28 cellular contexts compared by ENCODE assay signal in genomic region chr4:6502147-6502546, GRCh38. TPM values are rescaled to one million over a fixed set of nuclear protein-coding genes. Genes with fewer than 3 reads are reported as not detected.
"Had no signal": no experiment of that assay in that cellular context is flagged by ENCODE, and none has a peak within 500 bp of the region (broad histone marks: within the 10 kb centered on the region; RNA-seq: fewer than 3 reads in every experiment).

No MANE protein-coding gene starts in this region.

- H3K27me3 Mint-ChIP-seq: activated CD4-positive, alpha-beta T cell treated with anti-CD3 and anti-CD28 coated beads, Interleukin-2, amount 10 ng/mL, durations not matched to agents 24 days and 14 days had no signal

- H3K4me1 Mint-ChIP-seq: activated B cell treated with CpG ODN at 0.5 μM for 24 hours; activated CD4-positive, alpha-beta memory T cell treated with anti-CD3 and anti-CD28 coated beads, Interleukin-2, amount 10 ng/mL, durations not matched to agents 7 days and 5 days; activated CD4-positive, alpha-beta T cell treated with anti-CD3 and anti-CD28 coated beads, Interleukin-2, amount 10 ng/mL, durations not matched to agents 24 days and 14 days; activated naive CD8-positive, alpha-beta T cell treated with anti-CD3 and anti-CD28 coated beads, Interleukin-2, amount 10 ng/mL, durations not matched to agents 7 days and 5 days; central memory CD8-positive, alpha-beta T cell; T-cell had no signal

- H3K36me3 ChIP-seq: adrenal gland, breast epithelium had no signal

- H3K4me3 Mint-ChIP-seq: activated B cell treated with CpG ODN at 0.5 μM for 24 hours; activated CD4-positive, alpha-beta memory T cell treated with anti-CD3 and anti-CD28 coated beads, Interleukin-2, amount 10 ng/mL, durations not matched to agents 7 days and 5 days; activated CD4-positive, alpha-beta T cell treated with anti-CD3 and anti-CD28 coated beads, Interleukin-2, amount 10 ng/mL, durations not matched to agents 24 days and 14 days; activated naive CD8-positive, alpha-beta T cell treated with anti-CD3 and anti-CD28 coated beads, Interleukin-2, amount 10 ng/mL, durations not matched to agents 7 days and 5 days; central memory CD8-positive, alpha-beta T cell; T-cell had no signal

- H3K27ac Mint-ChIP-seq: activated B cell treated with CpG ODN at 0.5 μM for 24 hours; activated CD4-positive, alpha-beta memory T cell treated with anti-CD3 and anti-CD28 coated beads, Interleukin-2, amount 10 ng/mL, durations not matched to agents 7 days and 5 days; activated naive CD8-positive, alpha-beta T cell treated with anti-CD3 and anti-CD28 coated beads, Interleukin-2, amount 10 ng/mL, durations not matched to agents 7 days and 5 days; T-cell had no signal

- H3K4me1 ChIP-seq: adrenal gland, breast epithelium had no signal

- DNase-seq: activated B cell treated with CpG ODN at 0.5 μM for 24 hours; activated CD4-positive, alpha-beta memory T cell treated with anti-CD3 and anti-CD28 coated beads, Interleukin-2, amount 10 ng/mL, durations not matched to agents 7 days and 5 days; activated CD4-positive, alpha-beta T cell treated with anti-CD3 and anti-CD28 coated beads for 1 hour; activated CD4-positive, alpha-beta T cell treated with anti-CD3 and anti-CD28 coated beads, Interleukin-2, amount 10 ng/mL, durations not matched to agents 24 days and 14 days; activated CD8-positive, alpha-beta memory T cell treated with anti-CD3 and anti-CD28 coated beads, Interleukin-2, amount 50 U/mL, for 4 hours; activated naive CD4-positive, alpha-beta T cell treated with anti-CD3 and anti-CD28 coated beads, Interleukin-2, amount 50 U/mL, for 16 hours; activated naive CD8-positive, alpha-beta T cell treated with anti-CD3 and anti-CD28 coated beads, Interleukin-2, amount 10 ng/mL, durations not matched to agents 7 days and 5 days; activated T-cell treated with anti-CD3 and anti-CD28 coated beads, Interleukin-2, amount 50 U/mL, for 1 hour; anterior cingulate cortex; MM.1S; NCI-H1105 treated with DMSO at 0.1 percent for 48 hours; NCI-H1436 treated with DMSO at 0.1 percent for 48 hours; NCI-H187; NCI-H2081; NCI-H510A treated with DMSO at 0.1 percent for 48 hours; NCI-H69; NK-92 treated with Interleukin-12 subunit alpha and Interleukin-12 subunit beta, amount 100 ng/mL, for 24 hours; OCI-M1; RPMI8226; T-cell; T-helper 2 cell; T1000 had no signal

- ATAC-seq: Panc1, Right ventricle myocardium inferior, T-cell had no signal

- H3K27ac ChIP-seq: adrenal gland, breast epithelium, SK-N-MC had no signal

- H3K4me3 ChIP-seq: adrenal gland, breast epithelium, SK-N-MC had no signal

- H3K36me3 Mint-ChIP-seq: activated naive CD8-positive, alpha-beta T cell treated with anti-CD3 and anti-CD28 coated beads, Interleukin-2, amount 10 ng/mL, durations not matched to agents 7 days and 5 days; T-cell had no signal

- H3K27me3 ChIP-seq: adrenal gland had no signal

RNA-seq across cellular contexts. Expression of gene PPP2R2C, which starts 29.7 kb away (rescaled TPM):
- total RNA-seq: activated B cell treated with CpG ODN at 0.5 μM for 24 hours; activated CD4-positive, alpha-beta memory T cell treated with anti-CD3 and anti-CD28 coated beads, Interleukin-2, amount 10 ng/mL, durations not matched to agents 7 days and 5 days; activated CD4-positive, alpha-beta T cell treated with anti-CD3 and anti-CD28 coated beads, Interleukin-2, amount 10 ng/mL, durations not matched to agents 24 days and 14 days; activated naive CD8-positive, alpha-beta T cell treated with anti-CD3 and anti-CD28 coated beads, Interleukin-2, amount 10 ng/mL, durations not matched to agents 7 days and 5 days had no signal
